ENCODE assay signal across 17 cellular contexts in the genomic region with DNA sequence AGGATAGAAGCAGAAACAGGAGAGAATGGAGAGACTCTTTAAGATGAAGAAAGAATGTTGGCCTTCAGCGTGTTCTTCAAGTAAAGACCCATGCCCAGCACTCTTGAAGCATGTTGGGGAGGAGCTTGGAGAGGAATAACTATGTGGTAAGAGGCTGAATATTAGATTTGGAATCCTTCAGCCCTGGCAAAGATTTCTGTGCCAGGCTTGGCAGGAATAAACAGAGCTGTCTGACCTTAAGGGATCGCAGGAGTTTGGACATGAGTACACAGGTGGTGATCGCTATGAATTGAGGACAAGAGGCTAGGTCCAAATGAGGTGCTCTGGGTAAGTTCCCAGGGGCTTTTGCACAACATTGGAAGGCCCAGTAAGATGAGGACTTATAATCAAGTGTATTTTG.
DNase-seq lines count a peak whose midpoint lies in the region; ATAC-seq, FAIRE-seq and TF ChIP-seq lines count a peak whose summit lies in the region.
"Had no signal": no experiment of that assay in that cellular context is flagged by ENCODE, and none has a peak within 500 bp of the region (broad histone marks: within the 10 kb centered on the region; RNA-seq: fewer than 3 reads in every experiment).

No MANE protein-coding gene starts in this region.

- no peak for TF ChIP-seq EP300 in H1 (IDR thresholded peaks at IDR 0.05; ENCODE audit: borderline replicate concordance in 1 of 2, low read depth in 2 of 2, low read length in 2 of 2)

- TF ChIP-seq CTCF in ascending aorta (IDR thresholded peaks at IDR 0.05) (no peak), H1 (IDR thresholded peaks at IDR 0.05; ENCODE audit: control extremely low read depth in 1 of 3, insufficient read depth in 1 of 3, low read depth in 1 of 3, low read length in 3 of 3) (no peak), lung (IDR thresholded peaks at IDR 0.05; ENCODE audit: control extremely low read depth, extremely low read depth) (no peak), thoracic aorta (IDR thresholded peaks at IDR 0.05) (no peak), kidney (IDR thresholded peaks at IDR 0.05; ENCODE audit: borderline replicate concordance, extremely low read depth, insufficient read depth) (no peak)

- H3K4me2 ChIP-seq in H1 (ENCODE audit: insufficient read depth in 1 of 2, low read depth in 2 of 2, low read length in 2 of 2), result no peak overlapping the region

- H4K20me1 ChIP-seq in H1 (replicated peaks in 1 of 2; ENCODE audit: control insufficient read depth in 1 of 2, insufficient read depth in 2 of 2, low read length in 2 of 2), result no peaks in the 10 kb centered on the region

- no peaks in the 10 kb centered on the region for H3K79me2 ChIP-seq in H1 (ENCODE audit: control insufficient read depth in 1 of 2, insufficient read depth in 2 of 2, low read length in 2 of 2)

- no peak overlapping the region for H3K18ac ChIP-seq in H1 (ENCODE audit: extremely low read depth, low read length)

- H3K9ac ChIP-seq in H1 (replicated peaks in 1 of 4; ENCODE audit: extremely low read depth in 1 of 4, low read depth in 3 of 4, low read length in 3 of 4) (no peak overlapping the region), kidney (ENCODE audit: low read length in 2 of 2) (no peak overlapping the region)
- H3K9ac ChIP-seq: GM23248 had no signal

- FAIRE-seq in H1 (lab: Jason Lieb, UNC), result no peak
- no peak for FAIRE-seq in kidney (lab: Jason Lieb, UNC)

- H3K27me3 ChIP-seq in ascending aorta, result no peaks in the 10 kb centered on the region
- H3K27me3 ChIP-seq in H1 (replicated peaks in 1 of 4; ENCODE audit: control insufficient read depth in 3 of 4, extremely low read depth in 1 of 4, insufficient read depth in 3 of 4, low read length in 3 of 4), result no peaks in the 10 kb centered on the region
- no peaks in the 10 kb centered on the region for H3K27me3 ChIP-seq in lung (ENCODE audit: control insufficient read depth, insufficient read depth)
- no peaks in the 10 kb centered on the region for H3K27me3 ChIP-seq in thoracic aorta (replicated peaks; ENCODE audit: insufficient read depth)

- no peaks in the 10 kb centered on the region for H3K9me3 ChIP-seq in ascending aorta
- H3K9me3 ChIP-seq in H1 (ENCODE audit: insufficient read depth in 2 of 2, low read depth in 1 of 2, low read length in 1 of 2), result no peaks in the 10 kb centered on the region
- H3K9me3 ChIP-seq in lung (ENCODE audit: control insufficient read depth in 2 of 2, insufficient read depth in 1 of 2, low read length in 1 of 2), result no peaks in the 10 kb centered on the region
- no peaks in the 10 kb centered on the region for H3K9me3 ChIP-seq in thoracic aorta
- no peaks in the 10 kb centered on the region for H3K9me3 ChIP-seq in kidney (ENCODE audit: control insufficient read depth in 1 of 2, low read length in 2 of 2)

- H4K91ac ChIP-seq in H1 (replicated peaks; ENCODE audit: insufficient read length, low read length), result no peak overlapping the region

- intact Hi-C loops in ascending aorta (cut with DNase I), result no loop called here
- intact Hi-C loops in kidney (cut with DNase I), result no loop called here

- no peak overlapping the region for H2BK20ac ChIP-seq in H1 (ENCODE audit: low read length)

- WGBS in H1 (ENCODE audit: extremely low coverage in 1 of 2, insufficient coverage in 1 of 2, insufficient read length in 1 of 2, insufficient replicate concordance in 2 of 2, low coverage in 1 of 2, low lambda C conversion rate in 2 of 2, missing lambda C conversion rate in 1 of 2), 2 experiments, result 87% methylated on average over 3 of the region's 3 CpGs; no CpG with 5 or more reads in 1 of the 2 experiments
- 70 to 88% methylated on average over 3 of the region's 3 CpGs for WGBS in lung, 2 donors

- DNase-seq in ascending aorta (ENCODE audit: low spot score in 2 of 2) (no peak), H1 (ENCODE audit: low read depth in 1 of 2, low spot score in 2 of 2) (no peak), lung (ENCODE audit: low spot score) (peak; percentile 38), thoracic aorta (ENCODE audit: low spot score) (no peak), kidney (no peak), Ammon's horn (ENCODE audit: low spot score) (no peak), NCI-H2171 (lab: John Stamatoyannopoulos, UW) (no peak)
- DNase-seq: CD8-positive, alpha-beta T cell; GM23248; KG1; NCI-H1092 treated with DMSO at 0.1 percent for 48 hours; NCI-H1694; NCI-H2107; NCI-H345; NCI-H69; NK-92 treated with Interleukin-12 subunit alpha and Interleukin-12 subunit beta, amount 100 ng/mL, for 24 hours; PC-3 had no signal

- H3K56ac ChIP-seq in H1 (replicated peaks; ENCODE audit: insufficient read length, low read depth, low read length), result no peak overlapping the region

- H2AFZ ChIP-seq in H1 (ENCODE audit: low read length), result 0 out of 2 replicates have a peak overlapping the region, but pooled peaks have one; percentile 44

- POLR2A ChIA-PET in H1 (lab: Charles Lee; ENCODE audit: partially characterized antibody), result no interaction called here

- H3K36me3 ChIP-seq in ascending aorta (no peaks in the 10 kb centered on the region), H1 (ENCODE audit: control insufficient read depth in 2 of 4, insufficient read depth in 4 of 4, low read length in 3 of 4) (no peaks in the 10 kb centered on the region), lung (ENCODE audit: control insufficient read depth in 2 of 2, insufficient read depth in 2 of 2, low read length in 2 of 2) (no peaks in the 10 kb centered on the region), thoracic aorta (no peaks in the 10 kb centered on the region), kidney (ENCODE audit: control insufficient read depth in 1 of 2, insufficient read depth in 2 of 2, low read length in 2 of 2) (no peaks in the 10 kb centered on the region)

- H3K23me2 ChIP-seq in H1 (ENCODE audit: low read depth, low read length), result no peaks in the 10 kb centered on the region

- no peak overlapping the region for H3K23ac ChIP-seq in H1 (ENCODE audit: insufficient read length)

- no peak overlapping the region for H2BK12ac ChIP-seq in H1 (ENCODE audit: low read depth, low read length)

- H2BK15ac ChIP-seq in H1 (ENCODE audit: low read length), result no peak overlapping the region

- no peak overlapping the region for H2AK5ac ChIP-seq in H1 (ENCODE audit: low read depth, low read length)

- ATAC-seq in lung (ENCODE audit: insufficient read depth, low FRiP score) (no peak), thoracic aorta (ENCODE audit: insufficient number of reproducible peaks, low FRiP score, low read depth) (peak; percentile 51)
- ATAC-seq: CD8-positive, alpha-beta T cell; PC-3 had no signal

- no peak for TF ChIP-seq RAD21 in H1 (IDR thresholded peaks at IDR 0.05 in 1 of 2, conservative IDR thresholded peaks at IDR 0.05 in 1 of 2; ENCODE audit: low read depth in 2 of 2, low read length in 2 of 2)

- no peak for TF ChIP-seq POLR2A in H1 (IDR thresholded peaks at IDR 0.05; ENCODE audit: control extremely low read depth in 1 of 2, low read depth in 2 of 2, low read length in 2 of 2)

- no peak overlapping the region for H4K8ac ChIP-seq in H1 (ENCODE audit: extremely low read depth, insufficient read depth, low read length)

- no peak overlapping the region for H3K14ac ChIP-seq in H1 (ENCODE audit: insufficient read length)

- no peak overlapping the region for H4K5ac ChIP-seq in H1 (ENCODE audit: insufficient read length, low read depth, low read length)

- no peak overlapping the region for H3K4ac ChIP-seq in H1 (replicated peaks; ENCODE audit: insufficient read length, low read depth, low read length)

- H3K4me3 ChIP-seq in ascending aorta (no peak overlapping the region), H1 (ENCODE audit: extremely low read depth in 1 of 4, insufficient read depth in 2 of 4, low read depth in 3 of 4, low read length in 4 of 4) (no peak overlapping the region), lung (no peak overlapping the region), thoracic aorta (no peak overlapping the region), kidney (ENCODE audit: low read length in 2 of 2) (no peak overlapping the region)
- H3K4me3 ChIP-seq: GM23248 had no signal

- no peak overlapping the region for H2BK5ac ChIP-seq in H1 (ENCODE audit: low read depth, low read length)

- no peaks in the 10 kb centered on the region for H3K79me1 ChIP-seq in H1 (ENCODE audit: low read depth, low read length)

- H3K4me1 ChIP-seq in ascending aorta, result peaks cover 0 to 19% of the 10 kb centered on the region in 2 donors
- H3K4me1 ChIP-seq in H1 (replicated peaks in 1 of 4; ENCODE audit: control insufficient read depth in 3 of 4, insufficient read depth in 4 of 4, low read length in 3 of 4), result no peaks in the 10 kb centered on the region
- peaks cover 4% of the 10 kb centered on the region in 2 donors for H3K4me1 ChIP-seq in lung (ENCODE audit: control insufficient read depth in 2 of 2, insufficient read depth in 2 of 2, low read length in 2 of 2)
- peaks cover 14 to 29% of the 10 kb centered on the region in 2 donors for H3K4me1 ChIP-seq in thoracic aorta (ENCODE audit: control insufficient read depth in 1 of 2, low read depth in 2 of 2)
- H3K4me1 ChIP-seq in kidney (ENCODE audit: control insufficient read depth in 1 of 2, insufficient read depth in 1 of 2, low read depth in 1 of 2, low read length in 2 of 2), result peaks cover 5 to 8% of the 10 kb centered on the region in 2 donors

- H2BK120ac ChIP-seq in H1 (replicated peaks; ENCODE audit: low read depth, low read length), result no peak overlapping the region

- H3K27ac ChIP-seq in ascending aorta (peak overlapping the region; percentile 34 to 44), H1 (ENCODE audit: low read depth, low read length) (no peak overlapping the region), lung (ENCODE audit: low read depth in 1 of 2, low read length in 1 of 2) (no peak overlapping the region), thoracic aorta (peak overlapping the region; percentile 48 to 59), kidney (ENCODE audit: low read depth in 2 of 2, low read length in 2 of 2) (no peak overlapping the region)
- H3K27ac ChIP-seq: GM23248 had no signal

- CTCF ChIA-PET in H1 (lab: Charles Lee; ENCODE audit: partially characterized antibody), result no interaction called here

Comparison
In these comparisons a context has a peak if more than half of its experiments do, and no peak if none do; other contexts are left out.
1. H3K27ac ChIP-seq: peak in ascending aorta (2 of 2) and thoracic aorta (2 of 2); none in H1 (single experiment), lung (0 of 2) and kidney (0 of 2).